27 cellular contexts compared by ENCODE assay signal in the genomic region with DNA sequence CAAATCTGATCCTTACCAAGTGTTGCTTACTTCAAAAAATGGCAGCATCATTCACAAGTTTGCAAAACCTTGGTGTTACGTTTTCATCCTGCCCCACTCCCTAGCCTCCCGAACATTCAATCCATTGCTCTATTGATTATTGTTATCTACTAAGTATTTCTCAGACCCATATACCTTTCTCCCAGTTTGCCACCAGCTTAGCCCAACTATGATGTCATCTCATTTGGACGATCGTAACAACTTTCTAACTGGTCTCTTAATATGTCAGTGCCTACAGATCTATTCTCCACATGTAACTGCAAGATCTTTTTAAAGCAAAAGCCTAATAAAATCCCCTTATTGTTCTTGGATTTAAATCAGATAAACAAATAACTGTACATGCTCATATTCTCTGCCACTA.
"Had no signal": no experiment of that assay in that cellular context is flagged by ENCODE, and none has a peak within 500 bp of the region (broad histone marks: within the 10 kb centered on the region; RNA-seq: fewer than 3 reads in every experiment).

No MANE protein-coding gene starts in this region.

- H3K27me3 ChIP-seq: stomach, suprapubic skin, testis, thyroid gland, tibial artery, tibial nerve, transverse colon, upper lobe of left lung, upper lobe of right lung, uterus, vagina had no signal

- H3K36me3 ChIP-seq: stomach, suprapubic skin, thoracic aorta, thyroid gland, tibial artery, tibial nerve, transverse colon, upper lobe of left lung, upper lobe of right lung, uterus, vagina had no signal

- FAIRE-seq: urothelium cell line had no signal

- H3K4me1 ChIP-seq: stomach, suprapubic skin, testis, thyroid gland, tibial nerve, transverse colon, upper lobe of left lung, upper lobe of right lung, uterus, vagina had no signal

- DNase-seq: stimulated activated CD4-positive, alpha-beta T cell treated with anti-CD3 and anti-CD28 coated beads, Interleukin-2, amount 100 ng/mL, for 48 hours; stimulated activated CD4-positive, alpha-beta T cell treated with anti-CD3 and anti-CD28 coated beads, Interleukin-4, amount 100 ng/mL, for 1 hour; stimulated activated CD4-positive, alpha-beta T cell treated with anti-CD3 and anti-CD28 coated beads, Interleukin-4, amount 100 ng/mL, for 24 hours; stimulated activated CD4-positive, alpha-beta T cell treated with anti-CD3 and anti-CD28 coated beads, Interleukin-4, amount 100 ng/mL, for 4 hours; stimulated activated CD8-positive, alpha-beta memory T cell treated with anti-CD3 and anti-CD28 coated beads, Interleukin-4, amount 100 ng/mL, for 48 hours; stimulated activated naive B cell treated with anti-CD40 and anti-IgM and Interleukin-4, amounts not matched to agents 10 μg/mL and 1 μg/mL and 100 μg/mL, for 72 hours; stimulated activated naive CD4-positive, alpha-beta T cell; stimulated activated naive CD4-positive, alpha-beta T cell treated with Interleukin-2 at 50 U/mL for 16 hours; stimulated activated naive CD8-positive, alpha-beta T cell treated with anti-CD3 and anti-CD28 coated beads, Interleukin-15, amount 100 ng/mL, for 72 hours; stimulated activated naive CD8-positive, alpha-beta T cell treated with anti-CD3 and anti-CD28 coated beads, Interleukin-15, Interleukin-2, amounts not matched to agents 100 U/mL and 50 U/mL, for 24 hours; stomach; substantia nigra; testis; thyroid gland; tibial artery; transverse colon; trophoblast cell; upper lobe of left lung; upper lobe of right lung; uterus had no signal

- H3K27ac ChIP-seq: stomach, suprapubic skin, testis, thoracic aorta, thyroid gland, tibial artery, tibial nerve, transverse colon, upper lobe of left lung, upper lobe of right lung, uterus, vagina had no signal

- H3K9me3 ChIP-seq: stomach, suprapubic skin, testis, thoracic aorta, thyroid gland, tibial artery, tibial nerve, transverse colon, upper lobe of left lung, upper lobe of right lung, uterus, vagina had no signal

- ATAC-seq: stimulated activated effector memory CD8-positive, alpha-beta T cell treated with anti-CD3 and anti-CD28 coated beads, Interleukin-12 subunit alpha, Interleukin-12 subunit beta, amount 100 ng/mL, for 72 hours; stimulated activated memory B cell treated with anti-CD40 and anti-IgM and Interleukin-4, amounts not matched to agents 10 μg/mL and 1 μg/mL and 100 μg/mL, for 72 hours; stimulated activated naive B cell treated with anti-CD40 and anti-IgM and Interleukin-4, amounts not matched to agents 10 μg/mL and 1 μg/mL and 100 μg/mL, for 72 hours; stimulated activated naive CD8-positive, alpha-beta T cell treated with anti-CD3 and anti-CD28 coated beads, Interleukin-15, amount 100 ng/mL, for 72 hours; stimulated activated naive CD8-positive, alpha-beta T cell treated with anti-CD3 and anti-CD28 coated beads, Interleukin-15, Interleukin-2, amounts not matched to agents 100 U/mL and 50 U/mL, for 24 hours; upper lobe of right lung had no signal

- H3K4me3 ChIP-seq: stomach, suprapubic skin, testis, thoracic aorta, thyroid gland, tibial artery, tibial nerve, transverse colon, upper lobe of left lung, upper lobe of right lung, uterus, vagina had no signal
